Comparison of ENCODE assay signal across 8 cellular contexts in the genomic region with DNA sequence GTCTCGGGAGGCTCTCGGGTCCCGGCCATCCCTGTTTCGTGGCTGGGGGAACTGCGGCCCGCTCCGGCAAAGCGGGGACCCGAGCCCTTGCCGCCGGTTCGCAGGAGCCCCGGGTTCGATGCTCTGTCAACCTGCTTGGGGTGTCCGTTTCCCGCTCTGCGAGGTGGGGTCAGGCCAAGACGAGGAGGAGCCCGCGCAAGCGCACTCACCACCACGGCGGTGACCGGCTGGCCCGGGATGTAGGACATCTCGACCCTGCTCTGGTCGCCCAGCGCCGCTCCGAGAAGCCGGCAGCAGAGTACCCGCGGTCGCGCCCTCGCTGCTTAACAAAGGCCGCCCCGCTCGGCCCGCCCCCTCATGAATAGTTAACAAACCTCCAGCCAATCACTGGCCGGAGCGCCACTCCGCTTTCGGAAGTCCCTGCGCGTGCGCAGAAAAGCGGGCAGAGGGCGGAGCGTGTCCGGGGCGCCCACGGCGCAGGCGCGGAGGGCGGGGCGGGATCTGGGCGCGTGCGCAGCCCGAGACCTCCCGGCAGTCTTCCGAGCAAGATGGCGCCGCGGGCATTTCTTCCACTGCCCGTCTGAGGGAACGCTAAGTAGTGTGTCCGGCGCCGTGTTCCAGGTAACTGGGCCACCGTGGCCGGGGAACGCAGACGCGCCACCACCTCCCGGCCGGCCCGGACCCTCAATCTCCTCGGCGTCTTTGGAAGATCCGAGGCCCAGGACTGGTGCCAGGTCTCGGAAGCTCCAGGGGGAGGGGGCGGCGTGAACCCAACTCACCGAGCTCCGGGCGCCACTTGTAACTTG. TPM values are rescaled to one million over a fixed set of nuclear protein-coding genes. Genes with fewer than 3 reads are reported as not detected.
A peak's percentile ranks its signal among the peaks of the same experiment; 100 is the strongest.
DNase-seq lines count a peak whose midpoint lies in the region; ATAC-seq, FAIRE-seq and TF ChIP-seq lines count a peak whose summit lies in the region.

A gene (plus strand): TSS at position 534 of the 806 bp plus-strand sequence. CDS start 335 bp downstream, outside the sequence.
A gene with protein sequence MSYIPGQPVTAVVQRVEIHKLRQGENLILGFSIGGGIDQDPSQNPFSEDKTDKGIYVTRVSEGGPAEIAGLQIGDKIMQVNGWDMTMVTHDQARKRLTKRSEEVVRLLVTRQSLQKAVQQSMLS (minus strand): TSS at position 300 of the 806 bp plus-strand sequence. CDS start 52 bp downstream, at position 248.

- DNase-seq in AG20443 (ENCODE audit: low spot score) (peak; percentile 100), NCI-H510A treated with DMSO at 0.1 percent for 48 hours (lab: John Stamatoyannopoulos, UW) (peak; percentile 91), chondrocyte (ENCODE audit: low spot score) (peak; percentile 99), kidney (peak; percentile 100)
- peak; percentile 97 to 98 for DNase-seq in activated CD4-positive, alpha-beta T cell treated with anti-CD3 and anti-CD28 coated beads for 24 hours (ENCODE audit: low read depth in 2 of 2)
- peak; percentile 98 for DNase-seq in stimulated activated CD4-positive, alpha-beta T cell treated with anti-CD3 and anti-CD28 coated beads, Interleukin-15, amount 100 ng/mL, for 24 hours

- H3K36me3 Mint-ChIP-seq in chondrocyte (ENCODE audit: low read depth) = peaks cover 2% of the 10 kb centered on the region

- TF ChIP-seq CTCF in chondrocyte (IDR thresholded peaks at IDR 0.05) (no peak), kidney (IDR thresholded peaks at IDR 0.05; ENCODE audit: borderline replicate concordance, extremely low read depth, insufficient read depth) (no peak)

- peak; percentile 94 for TF ChIP-seq POLR2A in GM19099 (IDR thresholded peaks at IDR 0.05; ENCODE audit: extremely low read depth, insufficient read length, low read depth)

- peaks cover 7 to 19% of the 10 kb centered on the region in 2 donors for H3K4me1 ChIP-seq in kidney (ENCODE audit: control insufficient read depth in 1 of 2, insufficient read depth in 1 of 2, low read depth in 1 of 2, low read length in 2 of 2)

- H3K36me3 ChIP-seq in kidney (ENCODE audit: control insufficient read depth in 1 of 2, insufficient read depth in 2 of 2, low read length in 2 of 2) = peaks cover 7% of the 10 kb centered on the region in 2 donors

- intact Hi-C loops in kidney (cut with DNase I) = no loop called here

- no peaks in the 10 kb centered on the region for H3K27me3 Mint-ChIP-seq in chondrocyte (ENCODE audit: low read depth)

- peak within 1 kb of the TSS; percentile 78 to 93 for H3K9ac ChIP-seq in kidney (ENCODE audit: low read length in 2 of 2)

- H3K4me3 Mint-ChIP-seq in chondrocyte (ENCODE audit: unreplicated experiment) = peak within 1 kb of the TSS; percentile 91

- no peaks in the 10 kb centered on the region for H3K9me3 ChIP-seq in kidney (ENCODE audit: control insufficient read depth in 1 of 2, low read length in 2 of 2)

- peaks cover 37% of the 10 kb centered on the region for H3K4me1 Mint-ChIP-seq in chondrocyte (ENCODE audit: low read depth)

- H3K27ac ChIP-seq in kidney (ENCODE audit: low read depth in 2 of 2, low read length in 2 of 2) = peak within 1 kb of the TSS; percentile 96 to 99

- ATAC-seq in HG03432 (IDR thresholded peaks at IDR 0.05; ENCODE audit: unreplicated experiment) = peak; percentile 86

- peak; percentile 8 for FAIRE-seq in kidney (lab: Jason Lieb, UNC)

- peak within 1 kb of the TSS; percentile 82 to 85 for H3K4me3 ChIP-seq in kidney (ENCODE audit: low read length in 2 of 2)

- no peaks in the 10 kb centered on the region for H3K9me3 Mint-ChIP-seq in chondrocyte (ENCODE audit: low read depth)

- peak within 1 kb of the TSS; percentile 95 for H3K27ac Mint-ChIP-seq in chondrocyte (ENCODE audit: unreplicated experiment)

RNA-seq across cellular contexts. Expression of the first gene that starts in this region (rescaled TPM):
- total RNA-seq in chondrocyte = 36.2 to 41.8 TPM (median 37.6 TPM) in 3 replicates
- 25.6 TPM for total RNA-seq in kidney
- polyA plus RNA-seq in kidney (ENCODE audit: insufficient read depth, low read depth, low replicate concordance) = 77.1 TPM

RNA-seq across cellular contexts. Expression of the second gene that starts in this region (rescaled TPM):
- total RNA-seq in chondrocyte (198 to 242 TPM (median 230 TPM) in 3 replicates), kidney (158 TPM)
- 128 TPM for polyA plus RNA-seq in kidney (ENCODE audit: insufficient read depth, low read depth, low replicate concordance)

Comparison
In these comparisons a context has a peak if more than half of its experiments do, and no peak if none do; other contexts are left out.
1. Peak in every context shown above with its lines: DNase-seq, ATAC-seq, H3K4me3 ChIP-seq and H3K27ac ChIP-seq.